ENCODE assay signal across 1 cellular context in genomic region chr7:135181261-135181928, GRCh38.
TF ChIP-seq lines count a peak whose summit lies in the region.

No MANE protein-coding gene starts in this region.

TF ChIP-seq in HEK293, 187 proteins besides CTCF, POLR2A, EP300 and RAD21 (continued from another document):
- TF ChIP-seq, protein P1, sequence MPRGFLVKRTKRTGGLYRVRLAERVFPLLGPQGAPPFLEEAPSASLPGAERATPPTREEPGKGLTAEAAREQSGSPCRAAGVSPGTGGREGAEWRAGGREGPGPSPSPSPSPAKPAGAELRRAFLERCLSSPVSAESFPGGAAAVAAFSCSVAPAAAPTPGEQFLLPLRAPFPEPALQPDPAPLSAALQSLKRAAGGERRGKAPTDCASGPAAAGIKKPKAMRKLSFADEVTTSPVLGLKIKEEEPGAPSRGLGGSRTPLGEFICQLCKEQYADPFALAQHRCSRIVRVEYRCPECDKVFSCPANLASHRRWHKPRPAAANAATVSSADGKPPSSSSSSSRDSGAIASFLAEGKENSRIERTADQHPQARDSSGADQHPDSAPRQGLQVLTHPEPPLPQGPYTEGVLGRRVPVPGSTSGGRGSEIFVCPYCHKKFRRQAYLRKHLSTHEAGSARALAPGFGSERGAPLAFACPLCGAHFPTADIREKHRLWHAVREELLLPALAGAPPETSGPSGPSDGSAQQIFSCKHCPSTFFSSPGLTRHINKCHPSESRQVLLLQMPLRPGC (tag by site-specific recombination; IDR thresholded peaks at IDR 0.05): no peak
- TF ChIP-seq ZNF701 (tag by site-specific recombination; IDR thresholded peaks at IDR 0.05) (peak; percentile 98), PBX3 (CRISPR knock-in tag; IDR thresholded peaks at IDR 0.05) (no peak)
